In the genomic region with DNA sequence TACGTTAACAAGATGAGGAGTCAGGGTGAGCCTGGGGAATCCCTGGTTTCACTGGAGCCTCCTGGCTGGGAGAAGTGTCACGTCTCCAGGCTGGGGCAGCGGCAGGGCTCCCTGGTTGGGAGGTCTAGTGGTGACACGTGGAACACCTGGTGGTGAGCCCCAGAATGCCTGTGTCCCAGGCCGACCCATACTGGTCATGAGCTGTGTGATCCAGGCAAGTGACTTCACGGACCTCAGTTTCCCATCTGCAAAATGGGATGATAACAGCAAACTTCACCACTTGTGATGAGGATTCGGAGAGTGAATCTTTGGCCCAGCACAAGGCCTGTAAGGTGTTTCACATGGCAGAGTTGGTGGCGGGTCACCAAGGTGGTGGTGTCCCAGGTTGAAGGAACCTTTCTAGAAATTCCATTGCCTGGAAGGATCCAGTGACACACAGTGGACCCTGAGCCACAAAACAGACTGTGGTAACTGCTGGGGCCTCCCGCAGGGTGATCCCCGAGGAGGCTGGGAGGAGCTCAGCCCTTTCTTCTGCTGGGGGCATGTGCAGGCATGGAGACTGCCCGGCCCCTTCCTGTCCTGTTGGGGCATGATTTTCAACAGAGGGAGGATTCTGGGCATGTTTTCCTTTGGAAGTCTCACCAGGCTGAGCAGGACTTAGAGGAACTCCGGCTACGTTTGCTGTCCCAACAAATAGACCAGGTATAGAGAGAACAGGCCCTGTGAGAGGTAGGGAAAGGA, we compare ENCODE assay signal across 15 cellular contexts.
DNase-seq lines count a peak whose midpoint lies in the region; ATAC-seq and TF ChIP-seq lines count a peak whose summit lies in the region.
"Had no signal": no experiment of that assay in that cellular context is flagged by ENCODE, and none has a peak within 500 bp of the region (broad histone marks: within the 10 kb centered on the region; RNA-seq: fewer than 3 reads in every experiment).

No MANE protein-coding gene starts in this region.

- H3K9me3 Mint-ChIP-seq in activated T-helper 2 cell treated with anti-CD3 and anti-CD28 coated beads, Interferon-gamma antibody, Interleukin-2, Interleukin-4, amounts not matched to agents 10 μg/mL and 5 μg/mL and 100 μg/mL, durations not matched to agents 14 hours and 24 hours and 36 hours, result peaks cover 8% of the 10 kb centered on the region

- H3K4me2 ChIP-seq in BLaER1 treated with 17β-estradiol and CSF1 and Interleukin-3, amounts not matched to agents 10 nM and 100 nM, result peak overlapping the region in 6 of 11 experiments; percentile 13 to 57 (median 40); a peak in 7 of 22 replicates

- no peaks in the 10 kb centered on the region for H4K20me1 ChIP-seq in BLaER1 treated with 17β-estradiol and CSF1 and Interleukin-3, amounts not matched to agents 10 nM and 100 nM

- peaks cover 2% of the 10 kb centered on the region for H3K27me3 Mint-ChIP-seq in activated T-helper 2 cell treated with anti-CD3 and anti-CD28 coated beads, Interferon-gamma antibody, Interleukin-2, Interleukin-4, amounts not matched to agents 10 μg/mL and 5 μg/mL and 100 μg/mL, durations not matched to agents 14 hours and 24 hours and 36 hours (ENCODE audit: low read depth)

- DNase-seq in WERI-Rb-1, result no peak
- DNase-seq in fibroblast of the aortic adventitia (ENCODE audit: low read depth), result peak; percentile 22
- no peak for DNase-seq in gastrocnemius medialis
- no peak for DNase-seq in activated T-helper 2 cell treated with anti-CD3 and anti-CD28 coated beads, Interferon-gamma antibody, Interleukin-2, Interleukin-4, amounts not matched to agents 10 μg/mL and 5 μg/mL and 100 μg/mL, durations not matched to agents 14 hours and 24 hours and 36 hours (ENCODE audit: low spot score)
- DNase-seq in A172 (ENCODE audit: low spot score), result no peak
- DNase-seq in DMS79 treated with DMSO at 0.1 percent for 48 hours (lab: John Stamatoyannopoulos, UW), result no peak
- DNase-seq: activated CD4-positive, alpha-beta T cell treated with anti-CD3 and anti-CD28 coated beads, Interleukin-2, amount 50 U/mL, for 48 hours; activated naive CD4-positive, alpha-beta T cell treated with Interleukin-2 at 50 U/mL for 16 hours; dermis blood vessel endothelial cell; head of caudate nucleus; NCI-H1694 treated with DMSO at 0.1 percent for 48 hours; T-helper 1 cell had no signal

- H3K27ac ChIP-seq in BLaER1 treated with 17β-estradiol and CSF1 and Interleukin-3, amounts not matched to agents 10 nM and 100 nM, result peak overlapping the region in 7 of 11 experiments; percentile 14 to 64 (median 43); a peak in 11 of 22 replicates
- H3K27ac ChIP-seq in WERI-Rb-1, result no peak overlapping the region
- H3K27ac ChIP-seq in gastrocnemius medialis, result peak overlapping the region in 3 of 4 donors; percentile 9 to 18 (median 18)

- H3K9ac ChIP-seq in BLaER1 treated with 17β-estradiol and CSF1 and Interleukin-3, amounts not matched to agents 10 nM and 100 nM, result peak overlapping the region in 6 of 11 experiments; percentile 11 to 46 (median 22); a peak in 5 of 22 replicates

- ATAC-seq in gastrocnemius medialis (no peak), HG03135 (IDR thresholded peaks at IDR 0.05; ENCODE audit: unreplicated experiment) (no peak)

- TF ChIP-seq POLR2A in gastrocnemius medialis (IDR thresholded peaks at IDR 0.05), result no peak

- intact Hi-C loops in gastrocnemius medialis (cut with DNase I; ENCODE audit: low total_unique reads), result no loop called here
- intact Hi-C loops in activated T-helper 2 cell treated with anti-CD3 and anti-CD28 coated beads, Interferon-gamma antibody, Interleukin-2, Interleukin-4, amounts not matched to agents 10 μg/mL and 5 μg/mL and 100 μg/mL, durations not matched to agents 14 hours and 24 hours and 36 hours (cut with micrococcal nuclease), result no loop called here

- no peak overlapping the region for H3K27ac Mint-ChIP-seq in activated T-helper 2 cell treated with anti-CD3 and anti-CD28 coated beads, Interferon-gamma antibody, Interleukin-2, Interleukin-4, amounts not matched to agents 10 μg/mL and 5 μg/mL and 100 μg/mL, durations not matched to agents 14 hours and 24 hours and 36 hours

- H3K9me3 ChIP-seq in BLaER1 treated with 17β-estradiol and CSF1 and Interleukin-3, amounts not matched to agents 10 nM and 100 nM (replicated peaks in 1 of 11), result peaks cover 13 to 19% (median 14%) of the 10 kb centered on the region in 11 experiments
- peaks cover 4% of the 10 kb centered on the region for H3K9me3 ChIP-seq in WERI-Rb-1 (ENCODE audit: severe bottlenecking)
- H3K9me3 ChIP-seq in gastrocnemius medialis, result no peaks in the 10 kb centered on the region
- H3K9me3 ChIP-seq: HAP-1 had no signal

- H3K4me1 Mint-ChIP-seq in activated T-helper 2 cell treated with anti-CD3 and anti-CD28 coated beads, Interferon-gamma antibody, Interleukin-2, Interleukin-4, amounts not matched to agents 10 μg/mL and 5 μg/mL and 100 μg/mL, durations not matched to agents 14 hours and 24 hours and 36 hours (ENCODE audit: low read depth), result peaks cover 21% of the 10 kb centered on the region

- 0 out of 2 replicates have a peak, but pooled peaks have one; percentile 3 for TF ChIP-seq CTCF in WERI-Rb-1 (IDR thresholded peaks at IDR 0.05; ENCODE audit: low read depth, low read length)
- no peak for TF ChIP-seq CTCF in fibroblast of the aortic adventitia (IDR thresholded peaks at IDR 0.05; ENCODE audit: insufficient read depth, low read length)
- no peak for TF ChIP-seq CTCF in gastrocnemius medialis (IDR thresholded peaks at IDR 0.05 in 4 of 5, conservative IDR thresholded peaks at IDR 0.05 in 1 of 5)

- no peak overlapping the region for H3K4me3 Mint-ChIP-seq in activated T-helper 2 cell treated with anti-CD3 and anti-CD28 coated beads, Interferon-gamma antibody, Interleukin-2, Interleukin-4, amounts not matched to agents 10 μg/mL and 5 μg/mL and 100 μg/mL, durations not matched to agents 14 hours and 24 hours and 36 hours (ENCODE audit: low read depth)

- 0 out of 22 replicates have a peak, but pooled peaks cover 0 to 5% (median 0%) of the 10 kb centered on the region in 11 experiments for H3K36me3 ChIP-seq in BLaER1 treated with 17β-estradiol and CSF1 and Interleukin-3, amounts not matched to agents 10 nM and 100 nM
- no peaks in the 10 kb centered on the region for H3K36me3 ChIP-seq in WERI-Rb-1
- H3K36me3 ChIP-seq in gastrocnemius medialis, result no peaks in the 10 kb centered on the region
- H3K36me3 ChIP-seq: HAP-1 had no signal

- H3K4me1 ChIP-seq in BLaER1 treated with 17β-estradiol and CSF1 and Interleukin-3, amounts not matched to agents 10 nM and 100 nM, result peaks cover 57 to 81% (median 69%) of the 10 kb centered on the region in 10 experiments
- H3K4me1 ChIP-seq in gastrocnemius medialis, result peaks cover 14 to 15% of the 10 kb centered on the region in 2 donors

- H3K27me3 ChIP-seq in BLaER1 treated with 17β-estradiol and CSF1 and Interleukin-3, amounts not matched to agents 10 nM and 100 nM, result no peaks in the 10 kb centered on the region
- no peaks in the 10 kb centered on the region for H3K27me3 ChIP-seq in WERI-Rb-1 (ENCODE audit: insufficient read depth, low read depth, severe bottlenecking)
- peaks cover 0 to 6% (median 3%) of the 10 kb centered on the region in 3 donors for H3K27me3 ChIP-seq in gastrocnemius medialis

- no peaks in the 10 kb centered on the region for H3K36me3 Mint-ChIP-seq in activated T-helper 2 cell treated with anti-CD3 and anti-CD28 coated beads, Interferon-gamma antibody, Interleukin-2, Interleukin-4, amounts not matched to agents 10 μg/mL and 5 μg/mL and 100 μg/mL, durations not matched to agents 14 hours and 24 hours and 36 hours (ENCODE audit: low read depth)

- H3K4me3 ChIP-seq in BLaER1 treated with 17β-estradiol and CSF1 and Interleukin-3, amounts not matched to agents 10 nM and 100 nM, result no peak overlapping the region
- H3K4me3 ChIP-seq in WERI-Rb-1 (ENCODE audit: low read depth, low read length) (no peak overlapping the region), fibroblast of the aortic adventitia (ENCODE audit: low read depth, low read length) (no peak overlapping the region), gastrocnemius medialis (no peak overlapping the region)
- H3K4me3 ChIP-seq: HAP-1 had no signal

- in situ Hi-C loops in gastrocnemius medialis (cut with MboI; ENCODE audit: low sequenced_read_pairs in 4 of 4), result no loop called here
